In the genomic region with DNA sequence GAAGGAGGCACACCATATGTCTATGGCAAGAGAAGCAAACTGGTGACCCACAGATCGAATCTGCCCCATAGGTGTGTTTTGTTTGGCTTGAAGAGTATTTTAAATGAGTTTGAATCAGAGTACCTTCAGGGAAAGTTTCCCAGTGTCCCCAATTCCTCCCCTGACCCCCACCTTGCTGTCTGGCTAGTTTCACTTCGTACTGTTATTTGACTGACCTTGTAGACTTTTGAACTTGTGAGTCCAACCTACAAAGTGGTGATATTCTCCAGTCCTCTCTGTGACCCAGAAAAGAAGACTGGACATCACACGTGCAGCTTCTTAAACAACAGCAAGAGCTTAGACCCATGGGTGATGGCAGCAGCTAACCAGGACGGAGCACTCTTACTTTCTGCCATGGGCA, we compare ENCODE assay signal across 28 cellular contexts.
"Had no signal": no experiment of that assay in that cellular context is flagged by ENCODE, and none has a peak within 500 bp of the region (broad histone marks: within the 10 kb centered on the region; RNA-seq: fewer than 3 reads in every experiment).

No MANE protein-coding gene starts in this region.

- ATAC-seq: activated naive CD4-positive, alpha-beta T cell treated with anti-CD3 and anti-CD28 coated beads, Interleukin-2, amount 50 U/mL, for 72 hours; activated T-cell treated with anti-CD3 and anti-CD28 coated beads, Interleukin-2, amount 50 U/mL, for 72 hours; WTC11 had no signal

- H3K36me3 ChIP-seq: brain microvascular endothelial cell had no signal

- H3K27ac Mint-ChIP-seq: activated CD4-positive, alpha-beta memory T cell treated with anti-CD3 and anti-CD28 coated beads, Interleukin-2, amount 10 ng/mL, durations not matched to agents 7 days and 5 days; activated CD4-positive, alpha-beta T cell treated with anti-CD3 and anti-CD28 coated beads, Interleukin-2, amount 10 ng/mL, durations not matched to agents 7 days and 5 days; activated naive CD4-positive, alpha-beta T cell treated with anti-CD3 and anti-CD28 coated beads, Interleukin-2, amount 10 ng/mL, durations not matched to agents 7 days and 5 days; activated naive CD8-positive, alpha-beta T cell treated with anti-CD3 and anti-CD28 coated beads, Interleukin-2, amount 10 ng/mL, durations not matched to agents 7 days and 5 days; activated T-cell treated with anti-CD3 and anti-CD28 coated beads, Interleukin-2, amount 50 U/mL, for 24 hours; activated T-cell treated with anti-CD3 and anti-CD28 coated beads, Interleukin-2, amount 50 U/mL, for 72 hours; WTC11 had no signal

- H3K27ac ChIP-seq: brain microvascular endothelial cell, epithelial cell of prostate, esophagus squamous epithelium, VCaP had no signal

- H3K4me3 ChIP-seq: esophagus squamous epithelium had no signal

- H3K4me1 ChIP-seq: esophagus squamous epithelium had no signal

- H3K4me3 Mint-ChIP-seq: activated CD4-positive, alpha-beta memory T cell treated with anti-CD3 and anti-CD28 coated beads, Interleukin-2, amount 10 ng/mL, durations not matched to agents 7 days and 5 days; activated CD4-positive, alpha-beta T cell treated with anti-CD3 and anti-CD28 coated beads, Interleukin-2, amount 10 ng/mL, durations not matched to agents 7 days and 5 days; activated naive CD4-positive, alpha-beta T cell treated with anti-CD3 and anti-CD28 coated beads, Interleukin-2, amount 10 ng/mL, durations not matched to agents 7 days and 5 days; activated naive CD8-positive, alpha-beta T cell treated with anti-CD3 and anti-CD28 coated beads, Interleukin-2, amount 10 ng/mL, durations not matched to agents 7 days and 5 days; activated T-cell treated with anti-CD3 and anti-CD28 coated beads, Interleukin-2, amount 50 U/mL, for 24 hours; activated T-cell treated with anti-CD3 and anti-CD28 coated beads, Interleukin-2, amount 50 U/mL, for 72 hours; WTC11 had no signal

- H3K27me3 ChIP-seq: brain microvascular endothelial cell, esophagus squamous epithelium had no signal

- H3K9me3 Mint-ChIP-seq: activated CD4-positive, alpha-beta memory T cell treated with anti-CD3 and anti-CD28 coated beads, Interleukin-2, amount 10 ng/mL, durations not matched to agents 7 days and 5 days; activated CD4-positive, alpha-beta T cell treated with anti-CD3 and anti-CD28 coated beads, Interleukin-2, amount 10 ng/mL, durations not matched to agents 7 days and 5 days; activated naive CD4-positive, alpha-beta T cell treated with anti-CD3 and anti-CD28 coated beads, Interleukin-2, amount 10 ng/mL, durations not matched to agents 7 days and 5 days; activated naive CD4-positive, alpha-beta T cell treated with anti-CD3 and anti-CD28 coated beads, Interleukin-2, amount 50 U/mL, for 72 hours; activated naive CD8-positive, alpha-beta T cell treated with anti-CD3 and anti-CD28 coated beads, Interleukin-2, amount 10 ng/mL, durations not matched to agents 7 days and 5 days; activated T-cell treated with anti-CD3 and anti-CD28 coated beads, Interleukin-2, amount 50 U/mL, for 24 hours; WTC11 had no signal

- H3K27me3 Mint-ChIP-seq: activated CD4-positive, alpha-beta memory T cell treated with anti-CD3 and anti-CD28 coated beads, Interleukin-2, amount 10 ng/mL, durations not matched to agents 7 days and 5 days; activated CD4-positive, alpha-beta T cell treated with anti-CD3 and anti-CD28 coated beads, Interleukin-2, amount 10 ng/mL, durations not matched to agents 7 days and 5 days; activated naive CD4-positive, alpha-beta T cell treated with anti-CD3 and anti-CD28 coated beads, Interleukin-2, amount 10 ng/mL, durations not matched to agents 7 days and 5 days; activated naive CD8-positive, alpha-beta T cell treated with anti-CD3 and anti-CD28 coated beads, Interleukin-2, amount 10 ng/mL, durations not matched to agents 7 days and 5 days had no signal

- FAIRE-seq: colon, frontal cortex had no signal

- DNase-seq: activated CD4-positive, alpha-beta memory T cell treated with anti-CD3 and anti-CD28 coated beads, Interleukin-2, amount 10 ng/mL, durations not matched to agents 7 days and 5 days; activated CD4-positive, alpha-beta T cell treated with anti-CD3 and anti-CD28 coated beads for 1 hour; activated CD4-positive, alpha-beta T cell treated with anti-CD3 and anti-CD28 coated beads for 4 hours; activated CD4-positive, alpha-beta T cell treated with anti-CD3 and anti-CD28 coated beads, Interleukin-2, amount 10 ng/mL, durations not matched to agents 7 days and 5 days; activated CD4-positive, alpha-beta T cell treated with anti-CD3 and anti-CD28 coated beads, Interleukin-2, amount 50 U/mL, for 4 hours; activated CD8-positive, alpha-beta memory T cell treated with anti-CD3 and anti-CD28 coated beads, Interleukin-2, amount 50 U/mL, for 48 hours; activated gamma-delta T cell; activated naive CD4-positive, alpha-beta T cell; activated naive CD4-positive, alpha-beta T cell treated with anti-CD3 and anti-CD28 coated beads, Interleukin-2, amount 10 ng/mL, durations not matched to agents 7 days and 5 days; activated naive CD8-positive, alpha-beta T cell treated with anti-CD3 and anti-CD28 coated beads, Interleukin-2, amount 10 ng/mL, durations not matched to agents 7 days and 5 days; activated T-cell treated with anti-CD3 and anti-CD28 coated beads for 4 hours; activated T-cell treated with anti-CD3 and anti-CD28 coated beads, Interleukin-2, amount 50 U/mL, for 24 hours; activated T-cell treated with anti-CD3 and anti-CD28 coated beads, Interleukin-2, amount 50 U/mL, for 72 hours; brain microvascular endothelial cell; caudate nucleus; cortex of kidney; dermis blood vessel endothelial cell; effector CD4-positive, alpha-beta T cell; esophagus squamous epithelium; foreskin fibroblast; head of caudate nucleus; T-helper 2 cell had no signal

- H3K9me3 ChIP-seq: esophagus squamous epithelium had no signal

- H3K4me1 Mint-ChIP-seq: activated CD4-positive, alpha-beta memory T cell treated with anti-CD3 and anti-CD28 coated beads, Interleukin-2, amount 10 ng/mL, durations not matched to agents 7 days and 5 days; activated CD4-positive, alpha-beta T cell treated with anti-CD3 and anti-CD28 coated beads, Interleukin-2, amount 10 ng/mL, durations not matched to agents 7 days and 5 days; activated naive CD4-positive, alpha-beta T cell treated with anti-CD3 and anti-CD28 coated beads, Interleukin-2, amount 10 ng/mL, durations not matched to agents 7 days and 5 days; activated naive CD8-positive, alpha-beta T cell treated with anti-CD3 and anti-CD28 coated beads, Interleukin-2, amount 10 ng/mL, durations not matched to agents 7 days and 5 days; WTC11 had no signal
